In the genomic region with DNA sequence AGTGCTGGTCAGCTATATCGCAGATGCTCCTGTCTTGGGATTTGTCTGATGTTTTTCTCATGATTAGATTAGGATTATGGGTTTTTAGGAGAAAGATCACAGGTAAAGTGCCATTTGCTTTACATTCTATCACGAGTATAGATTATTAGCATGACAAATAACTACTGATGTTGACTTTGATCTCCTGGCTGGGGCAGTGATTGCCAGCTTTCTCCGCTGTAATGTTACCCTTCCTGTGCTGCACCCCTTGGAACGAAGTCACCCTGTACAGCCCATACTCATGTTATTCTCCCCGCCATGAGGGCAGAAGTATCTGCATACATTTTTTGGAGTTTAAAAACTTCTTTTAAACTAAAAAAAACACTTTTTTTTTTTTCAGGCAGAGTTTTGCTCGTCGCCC, we compare ENCODE assay signal across 23 cellular contexts. TPM values are rescaled to one million over a fixed set of nuclear protein-coding genes. Genes with fewer than 3 reads are reported as not detected.
"Had no signal": no experiment of that assay in that cellular context is flagged by ENCODE, and none has a peak within 500 bp of the region (broad histone marks: within the 10 kb centered on the region; RNA-seq: fewer than 3 reads in every experiment).

No MANE protein-coding gene starts in this region.

- FAIRE-seq: HTR-8/SVneo had no signal

- H3K4me2 ChIP-seq: SK-N-SH had no signal

- H3K27ac ChIP-seq: HL-60 had no signal

- DNase-seq: KBM-7, MV-4-11, NCI-H1048, NCI-H1105, NCI-H1417, NCI-H146, NCI-H1694 treated with DMSO at 0.1 percent for 48 hours, NCI-H1930, NCI-H2081, NCI-H2107, NCI-H2227 treated with DMSO at 0.1 percent for 48 hours, NCI-H524 treated with DMSO at 0.1 percent for 48 hours, NCI-H69, NCI-H774, SHP77, SK-N-SH, SW 1271 had no signal

- H3K9ac ChIP-seq: SK-N-SH had no signal

- H3K9me3 ChIP-seq: SK-N-SH had no signal

RNA-seq across cellular contexts. Expression of a gene that starts 10.8 kb away (rescaled TPM):
- total RNA-seq: SK-MEL-5 had no signal

RNA-seq across cellular contexts. Expression of a gene that starts 40.9 kb away (rescaled TPM):
- total RNA-seq: LHCN-M2, MCF 10A, NCI-H460, SK-MEL-5 had no signal

RNA-seq across cellular contexts. Expression of a gene that starts 49.9 kb away (rescaled TPM):
- total RNA-seq: LHCN-M2, MCF 10A, SK-MEL-5 had no signal
